17 cellular contexts compared by ENCODE assay signal in the genomic region with DNA sequence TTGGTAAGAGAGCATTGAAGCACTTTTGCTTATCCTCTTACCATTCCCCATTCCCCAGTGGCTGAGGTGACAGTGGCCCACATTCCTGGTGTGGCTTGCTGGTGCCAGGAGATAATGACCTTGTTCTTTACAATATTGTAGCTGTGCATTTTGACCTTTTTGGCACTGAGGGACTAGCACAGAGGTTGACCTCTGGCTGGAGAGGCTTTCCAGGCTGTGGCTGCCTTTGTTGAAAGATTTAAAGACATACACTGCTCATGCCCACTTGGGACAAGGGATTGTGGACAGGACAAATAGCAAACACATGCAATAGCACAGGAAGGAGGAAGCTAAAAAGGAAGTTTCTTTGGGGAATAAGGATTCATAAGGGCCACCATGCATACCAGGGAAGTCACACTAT.
DNase-seq lines count a peak whose midpoint lies in the region; ATAC-seq and TF ChIP-seq lines count a peak whose summit lies in the region.
"Had no signal": no experiment of that assay in that cellular context is flagged by ENCODE, and none has a peak within 500 bp of the region (broad histone marks: within the 10 kb centered on the region; RNA-seq: fewer than 3 reads in every experiment).

No MANE protein-coding gene starts in this region.

- H3K4me3 ChIP-seq in right atrium auricular region (no peak overlapping the region), heart left ventricle (no peak overlapping the region), right cardiac atrium (ENCODE audit: low read length) (no peak overlapping the region), prostate gland (no peak overlapping the region)
- H3K4me3 ChIP-seq: BLaER1, GM23338 had no signal

- intact Hi-C loops in Right ventricle myocardium superior (cut with DNase I) (no loop called here), heart left ventricle (cut with DNase I) (loop anchor here in 3 of 10 donors (5.0 to 10.0 kb wide), 2 partner anchors 33 to 65 kb away; a partner anchor contains a TSS), right cardiac atrium (cut with DNase I) (no loop called here), prostate gland (cut with DNase I) (no loop called here)

- ATAC-seq in Right ventricle myocardium superior (ENCODE audit: poor library complexity): peak; percentile 76
- peak; percentile 49 to 74 (median 64) for ATAC-seq in heart left ventricle
- peak in 1 of 2 donors; percentile 41 for ATAC-seq in right cardiac atrium
- no peak for ATAC-seq in WTC11
- ATAC-seq: CD8-positive, alpha-beta T cell; GM23338 had no signal

- DNase-seq in Right ventricle myocardium superior (no peak), right atrium auricular region (ENCODE audit: low spot score) (no peak), heart left ventricle (no peak), right cardiac atrium (no peak), prostate gland (ENCODE audit: low spot score) (no peak), WTC11 (ENCODE audit: low spot score) (no peak), SIG-M5 (lab: John Stamatoyannopoulos, UW) (no peak)
- no peak for DNase-seq in stimulated activated CD4-positive, alpha-beta T cell treated with anti-CD3 and anti-CD28 coated beads, Interleukin-4, amount 100 ng/mL, for 24 hours
- DNase-seq: 8988T; Calu3; CD8-positive, alpha-beta T cell; DMS79 treated with DMSO at 0.1 percent for 48 hours; GF-D8; HCEC 1CT had no signal

- H3K27ac ChIP-seq in right atrium auricular region: peak overlapping the region in 1 of 2 donors; percentile 65
- peak overlapping the region in 6 of 12 donors; percentile 12 to 46 (median 22) for H3K27ac ChIP-seq in heart left ventricle
- H3K27ac ChIP-seq in right cardiac atrium (ENCODE audit: low read length): peak overlapping the region; percentile 58
- H3K27ac ChIP-seq in prostate gland: no peak overlapping the region
- H3K27ac ChIP-seq: BLaER1, HL-60 had no signal

- peaks cover 0 to 8% of the 10 kb centered on the region in 2 donors for H3K4me1 ChIP-seq in right atrium auricular region
- H3K4me1 ChIP-seq in heart left ventricle: peaks cover 0 to 19% (median 0%) of the 10 kb centered on the region in 12 donors
- H3K4me1 ChIP-seq in right cardiac atrium (ENCODE audit: control insufficient read depth, insufficient read depth, low read length): peaks cover 7% of the 10 kb centered on the region
- no peaks in the 10 kb centered on the region for H3K4me1 ChIP-seq in prostate gland (replicated peaks)
- H3K4me1 ChIP-seq: BLaER1 had no signal

- no peak overlapping the region for H3K4me3 Mint-ChIP-seq in WTC11
- H3K4me3 Mint-ChIP-seq: CD8-positive, alpha-beta T cell; GM23338 had no signal

- H3K27me3 ChIP-seq in right atrium auricular region: no peaks in the 10 kb centered on the region
- H3K27me3 ChIP-seq in heart left ventricle: no peaks in the 10 kb centered on the region
- H3K27me3 ChIP-seq in right cardiac atrium (ENCODE audit: control insufficient read depth, insufficient read depth): no peaks in the 10 kb centered on the region
- H3K27me3 ChIP-seq in prostate gland (replicated peaks; ENCODE audit: insufficient read depth): no peaks in the 10 kb centered on the region

- H3K4me1 Mint-ChIP-seq in WTC11: peaks cover 14% of the 10 kb centered on the region

- peaks cover 7% of the 10 kb centered on the region; the same call in 1 of the 2 replicates for H3K36me3 Mint-ChIP-seq in WTC11

- POLR2A ChIA-PET in WTC11 (lab: Charles Lee): no interaction called here

- H3K9me3 Mint-ChIP-seq in WTC11: no peaks in the 10 kb centered on the region
- H3K9me3 Mint-ChIP-seq: CD8-positive, alpha-beta T cell; GM23338 had no signal

- no peak overlapping the region for H3K27ac Mint-ChIP-seq in WTC11
- H3K27ac Mint-ChIP-seq: CD8-positive, alpha-beta T cell; GM23338 had no signal

- H3K9me3 ChIP-seq in right atrium auricular region (no peaks in the 10 kb centered on the region), heart left ventricle (no peaks in the 10 kb centered on the region), right cardiac atrium (ENCODE audit: control insufficient read depth, low read length) (no peaks in the 10 kb centered on the region), prostate gland (no peaks in the 10 kb centered on the region)
- H3K9me3 ChIP-seq: BLaER1 had no signal

- H3K27me3 Mint-ChIP-seq in WTC11 (ENCODE audit: low read depth): no peaks in the 10 kb centered on the region

- TF ChIP-seq CTCF in right atrium auricular region (IDR thresholded peaks at IDR 0.05): no peak
- no peak for TF ChIP-seq CTCF in heart left ventricle (IDR thresholded peaks at IDR 0.05)
- no peak for TF ChIP-seq CTCF in prostate gland (IDR thresholded peaks at IDR 0.05)
- TF ChIP-seq CTCF in WTC11 (IDR thresholded peaks at IDR 0.05): no peak

- no peak for TF ChIP-seq POLR2A in heart left ventricle (IDR thresholded peaks at IDR 0.05)
- TF ChIP-seq POLR2A in prostate gland (IDR thresholded peaks at IDR 0.05): no peak

- H3K36me3 ChIP-seq in right atrium auricular region (no peaks in the 10 kb centered on the region), heart left ventricle (peaks cover 0 to 21% (median 0%) of the 10 kb centered on the region in 9 donors), prostate gland (no peaks in the 10 kb centered on the region)

- CTCF ChIA-PET in WTC11 (lab: Charles Lee): no interaction called here

TF ChIP-seq in WTC11, 78 proteins besides CTCF, POLR2A, EP300 and RAD21 (continues in another document):
- TF ChIP-seq, protein P1, sequence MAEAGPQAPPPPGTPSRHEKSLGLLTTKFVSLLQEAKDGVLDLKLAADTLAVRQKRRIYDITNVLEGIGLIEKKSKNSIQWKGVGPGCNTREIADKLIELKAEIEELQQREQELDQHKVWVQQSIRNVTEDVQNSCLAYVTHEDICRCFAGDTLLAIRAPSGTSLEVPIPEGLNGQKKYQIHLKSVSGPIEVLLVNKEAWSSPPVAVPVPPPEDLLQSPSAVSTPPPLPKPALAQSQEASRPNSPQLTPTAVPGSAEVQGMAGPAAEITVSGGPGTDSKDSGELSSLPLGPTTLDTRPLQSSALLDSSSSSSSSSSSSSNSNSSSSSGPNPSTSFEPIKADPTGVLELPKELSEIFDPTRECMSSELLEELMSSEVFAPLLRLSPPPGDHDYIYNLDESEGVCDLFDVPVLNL (CRISPR knock-in tag; IDR thresholded peaks at IDR 0.05; ENCODE audit: borderline replicate concordance, low read depth): no peak
- TF ChIP-seq PRRX2 (CRISPR knock-in tag; IDR thresholded peaks at IDR 0.05): no peak
- TF ChIP-seq, protein P2, sequence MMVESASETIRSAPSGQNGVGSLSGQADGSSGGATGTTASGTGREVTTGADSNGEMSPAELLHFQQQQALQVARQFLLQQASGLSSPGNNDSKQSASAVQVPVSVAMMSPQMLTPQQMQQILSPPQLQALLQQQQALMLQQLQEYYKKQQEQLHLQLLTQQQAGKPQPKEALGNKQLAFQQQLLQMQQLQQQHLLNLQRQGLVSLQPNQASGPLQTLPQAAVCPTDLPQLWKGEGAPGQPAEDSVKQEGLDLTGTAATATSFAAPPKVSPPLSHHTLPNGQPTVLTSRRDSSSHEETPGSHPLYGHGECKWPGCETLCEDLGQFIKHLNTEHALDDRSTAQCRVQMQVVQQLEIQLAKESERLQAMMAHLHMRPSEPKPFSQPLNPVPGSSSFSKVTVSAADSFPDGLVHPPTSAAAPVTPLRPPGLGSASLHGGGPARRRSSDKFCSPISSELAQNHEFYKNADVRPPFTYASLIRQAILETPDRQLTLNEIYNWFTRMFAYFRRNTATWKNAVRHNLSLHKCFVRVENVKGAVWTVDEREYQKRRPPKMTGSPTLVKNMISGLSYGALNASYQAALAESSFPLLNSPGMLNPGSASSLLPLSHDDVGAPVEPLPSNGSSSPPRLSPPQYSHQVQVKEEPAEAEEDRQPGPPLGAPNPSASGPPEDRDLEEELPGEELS (CRISPR knock-in tag; IDR thresholded peaks at IDR 0.05): no peak
- no peak for TF ChIP-seq ZNF671 (CRISPR knock-in tag; IDR thresholded peaks at IDR 0.05)
- no peak for TF ChIP-seq SP1 (CRISPR knock-in tag; conservative IDR thresholded peaks at IDR 0.05)
- TF ChIP-seq, protein P3, sequence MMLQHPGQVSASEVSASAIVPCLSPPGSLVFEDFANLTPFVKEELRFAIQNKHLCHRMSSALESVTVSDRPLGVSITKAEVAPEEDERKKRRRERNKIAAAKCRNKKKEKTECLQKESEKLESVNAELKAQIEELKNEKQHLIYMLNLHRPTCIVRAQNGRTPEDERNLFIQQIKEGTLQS (CRISPR knock-in tag; conservative IDR thresholded peaks at IDR 0.05): no peak
- no peak for TF ChIP-seq FOXK1 (CRISPR knock-in tag; IDR thresholded peaks at IDR 0.05)
- TF ChIP-seq, protein P4, sequence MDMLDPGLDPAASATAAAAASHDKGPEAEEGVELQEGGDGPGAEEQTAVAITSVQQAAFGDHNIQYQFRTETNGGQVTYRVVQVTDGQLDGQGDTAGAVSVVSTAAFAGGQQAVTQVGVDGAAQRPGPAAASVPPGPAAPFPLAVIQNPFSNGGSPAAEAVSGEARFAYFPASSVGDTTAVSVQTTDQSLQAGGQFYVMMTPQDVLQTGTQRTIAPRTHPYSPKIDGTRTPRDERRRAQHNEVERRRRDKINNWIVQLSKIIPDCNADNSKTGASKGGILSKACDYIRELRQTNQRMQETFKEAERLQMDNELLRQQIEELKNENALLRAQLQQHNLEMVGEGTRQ (CRISPR knock-in tag; IDR thresholded peaks at IDR 0.05): no peak
- TF ChIP-seq HMGA2 (CRISPR knock-in tag; IDR thresholded peaks at IDR 0.05): no peak
- TF ChIP-seq NR2C2 (CRISPR knock-in tag; IDR thresholded peaks at IDR 0.05): no peak
- no peak for TF ChIP-seq GRHL2 (CRISPR knock-in tag; IDR thresholded peaks at IDR 0.05; ENCODE audit: insufficient replicate concordance, severe bottlenecking)
- TF ChIP-seq, protein P5, sequence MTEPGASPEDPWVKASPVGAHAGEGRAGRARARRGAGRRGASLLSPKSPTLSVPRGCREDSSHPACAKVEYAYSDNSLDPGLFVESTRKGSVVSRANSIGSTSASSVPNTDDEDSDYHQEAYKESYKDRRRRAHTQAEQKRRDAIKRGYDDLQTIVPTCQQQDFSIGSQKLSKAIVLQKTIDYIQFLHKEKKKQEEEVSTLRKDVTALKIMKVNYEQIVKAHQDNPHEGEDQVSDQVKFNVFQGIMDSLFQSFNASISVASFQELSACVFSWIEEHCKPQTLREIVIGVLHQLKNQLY (CRISPR knock-in tag; IDR thresholded peaks at IDR 0.05): no peak
- TF ChIP-seq, protein P6, sequence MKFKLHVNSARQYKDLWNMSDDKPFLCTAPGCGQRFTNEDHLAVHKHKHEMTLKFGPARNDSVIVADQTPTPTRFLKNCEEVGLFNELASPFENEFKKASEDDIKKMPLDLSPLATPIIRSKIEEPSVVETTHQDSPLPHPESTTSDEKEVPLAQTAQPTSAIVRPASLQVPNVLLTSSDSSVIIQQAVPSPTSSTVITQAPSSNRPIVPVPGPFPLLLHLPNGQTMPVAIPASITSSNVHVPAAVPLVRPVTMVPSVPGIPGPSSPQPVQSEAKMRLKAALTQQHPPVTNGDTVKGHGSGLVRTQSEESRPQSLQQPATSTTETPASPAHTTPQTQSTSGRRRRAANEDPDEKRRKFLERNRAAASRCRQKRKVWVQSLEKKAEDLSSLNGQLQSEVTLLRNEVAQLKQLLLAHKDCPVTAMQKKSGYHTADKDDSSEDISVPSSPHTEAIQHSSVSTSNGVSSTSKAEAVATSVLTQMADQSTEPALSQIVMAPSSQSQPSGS (CRISPR knock-in tag; IDR thresholded peaks at IDR 0.05; ENCODE audit: borderline replicate concordance, low read depth): no peak
